Comparison of ENCODE assay signal across 29 cellular contexts in the genomic region with DNA sequence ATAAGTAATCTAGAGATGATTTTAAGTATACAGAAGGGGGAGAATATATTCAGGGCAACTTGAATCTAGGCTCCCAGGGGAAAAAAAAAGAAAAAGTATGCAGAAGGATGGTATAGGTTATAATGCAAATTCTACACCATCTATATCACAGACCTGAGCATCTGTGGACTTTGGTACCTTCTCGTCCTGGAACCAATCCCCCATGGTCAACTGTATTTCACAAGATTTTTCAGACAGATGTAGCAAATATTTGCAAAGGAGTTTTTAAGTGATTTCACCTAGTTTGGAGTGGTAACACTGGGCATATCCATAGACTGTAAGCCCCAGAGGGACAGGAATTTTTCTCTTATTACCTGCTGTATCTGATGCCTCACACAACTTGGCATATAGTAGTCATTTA. TPM values are rescaled to one million over a fixed set of nuclear protein-coding genes. Genes with fewer than 3 reads are reported as not detected.
DNase-seq lines count a peak whose midpoint lies in the region; ATAC-seq, FAIRE-seq and TF ChIP-seq lines count a peak whose summit lies in the region.
"Had no signal": no experiment of that assay in that cellular context is flagged by ENCODE, and none has a peak within 500 bp of the region (broad histone marks: within the 10 kb centered on the region; RNA-seq: fewer than 3 reads in every experiment).

No MANE protein-coding gene starts in this region.

- peak; percentile 47 for FAIRE-seq in HepG2 (lab: Jason Lieb, UNC)
- no peak for FAIRE-seq in pancreas (lab: Jason Lieb, UNC)
- FAIRE-seq: A204.1, A549, D721Med had no signal

- intact Hi-C loops in HepG2 (cut with micrococcal nuclease; ENCODE audit: unreplicated experiment) = no loop called here
- intact Hi-C loops in pancreas (cut with DNase I) = no loop called here

- no peak overlapping the region for H3K4me3 ChIP-seq in HepG2 (replicated peaks in 1 of 3; ENCODE audit: insufficient read depth in 1 of 3, low read depth in 2 of 3, low read length in 3 of 3)
- no peak overlapping the region for H3K4me3 ChIP-seq in pancreas
- H3K4me3 ChIP-seq: A549; BLaER1; BLaER1 treated with 17β-estradiol and CSF1 and Interleukin-3, amounts not matched to agents 10 nM and 100 nM had no signal

- TF ChIP-seq RAD21 in HepG2 (CRISPR knock-in tag; IDR thresholded peaks at IDR 0.05) = no peak

- CTCF ChIA-PET in HepG2 (lab: Yijun Ruan, JAX; ENCODE audit: low intra/inter-chr PET ratio, low total read pairs) = no interaction called here

- ATAC-seq in HepG2 = peak; percentile 68
- no peak for ATAC-seq in pancreas
- ATAC-seq: A549; CD8-positive, alpha-beta T cell had no signal

- TF ChIP-seq EP300 in HepG2 (IDR thresholded peaks at IDR 0.05; ENCODE audit: low read depth in 2 of 2, low read length in 2 of 2) = no peak
- no peak for TF ChIP-seq EP300 in HepG2 (CRISPR knock-in tag; IDR thresholded peaks at IDR 0.05; ENCODE audit: borderline replicate concordance)

- DNase-seq in HepG2 (ENCODE audit: low spot score) (peak; percentile 30), pancreas (no peak)
- DNase-seq: 8988T; ACHN; AML-193; BE2C; C1 segment of cervical spinal cord; Caco-2; Calu3; CD4-positive, alpha-beta memory T cell; CD4-positive, alpha-beta T cell; CD4-positive, CD25-positive, alpha-beta regulatory T cell; CD8-positive, alpha-beta memory T cell; CD8-positive, alpha-beta T cell; COR-L47; DMS 273 treated with DMSO at 0.1 percent for 48 hours; DMS153; DMS53; DMS79; DMS79 treated with DMSO at 0.1 percent for 48 hours; DND-41; EL had no signal

- no peak for TF ChIP-seq POLR2A in HepG2 (IDR thresholded peaks at IDR 0.05; ENCODE audit: insufficient read depth in 1 of 2, low read depth in 2 of 2, low read length in 2 of 2)

- H3K4me1 ChIP-seq in HepG2 (ENCODE audit: insufficient read depth, low read length) (peaks cover 12% of the 10 kb centered on the region), pancreas (no peaks in the 10 kb centered on the region)
- H3K4me1 ChIP-seq: A549, BE2C had no signal

- no peak overlapping the region for H3K9ac ChIP-seq in HepG2 (ENCODE audit: insufficient read depth, low read depth, low read length)
- H3K9ac ChIP-seq: BLaER1; BLaER1 treated with 17β-estradiol and CSF1 and Interleukin-3, amounts not matched to agents 10 nM and 100 nM had no signal

- H2AFZ ChIP-seq in HepG2 (ENCODE audit: low read length) = no peak overlapping the region

- BruUV-seq in HepG2 (replicated peaks; lab: Mats Ljungman, UMichigan) = no TSS peak

- no peaks in the 10 kb centered on the region for H3K9me3 ChIP-seq in HepG2 (ENCODE audit: low read length)
- no peaks in the 10 kb centered on the region for H3K9me3 ChIP-seq in pancreas
- H3K9me3 ChIP-seq: A549; BE2C; BLaER1; BLaER1 treated with 17β-estradiol and CSF1 and Interleukin-3, amounts not matched to agents 10 nM and 100 nM; Caco-2 had no signal

- POLR2A ChIA-PET in HepG2 (lab: Yijun Ruan, JAX) = no interaction called here

- in situ Hi-C loops in HepG2 (cut with HindIII; ENCODE audit: extremely low pct_ligation_motif_present, low pct_unique_long_range_greater_than_20kb) = no loop called here

- H3K79me2 ChIP-seq in HepG2 (ENCODE audit: insufficient read depth, low read length) = no peaks in the 10 kb centered on the region

- H3K27me3 ChIP-seq in HepG2 (ENCODE audit: control insufficient read depth in 1 of 2, insufficient read depth in 2 of 2, low read length in 2 of 2) = no peaks in the 10 kb centered on the region
- no peaks in the 10 kb centered on the region for H3K27me3 ChIP-seq in pancreas
- H3K27me3 ChIP-seq: BE2C, BLaER1 had no signal

- H3K27ac ChIP-seq in HepG2 (ENCODE audit: extremely low read length, insufficient read depth, low read length) (no peak overlapping the region), pancreas (no peak overlapping the region)
- H3K27ac ChIP-seq: 22Rv1; A549; BLaER1; BLaER1 treated with 17β-estradiol and CSF1 and Interleukin-3, amounts not matched to agents 10 nM and 100 nM; C4-2B had no signal

- no peaks in the 10 kb centered on the region for H4K20me1 ChIP-seq in HepG2 (ENCODE audit: insufficient read depth, low read length)
- H4K20me1 ChIP-seq: BLaER1; BLaER1 treated with 17β-estradiol and CSF1 and Interleukin-3, amounts not matched to agents 10 nM and 100 nM had no signal

- H3K36me3 ChIP-seq in HepG2 (replicated peaks in 1 of 2; ENCODE audit: control insufficient read depth in 1 of 2, insufficient read depth in 2 of 2, low read length in 2 of 2) (no peaks in the 10 kb centered on the region), pancreas (peaks cover 0 to 15% (median 0%) of the 10 kb centered on the region in 3 donors)
- H3K36me3 ChIP-seq: BE2C; BLaER1; BLaER1 treated with 17β-estradiol and CSF1 and Interleukin-3, amounts not matched to agents 10 nM and 100 nM had no signal

- 0% methylated on average over 1 of the region's 1 CpG for WGBS in HepG2 (ENCODE audit: low lambda C conversion rate)
- 80 to 81% methylated on average over 1 of the region's 1 CpG for WGBS in pancreas, 2 donors

- TF ChIP-seq CTCF in HepG2 (CRISPR knock-in tag; IDR thresholded peaks at IDR 0.05) = no peak
- no peak for TF ChIP-seq CTCF in pancreas (IDR thresholded peaks at IDR 0.05)

- H3K4me2 ChIP-seq in HepG2 (ENCODE audit: low read depth, low read length) = no peak overlapping the region
- H3K4me2 ChIP-seq: A549; BLaER1; BLaER1 treated with 17β-estradiol and CSF1 and Interleukin-3, amounts not matched to agents 10 nM and 100 nM had no signal

TF ChIP-seq in HepG2, 621 proteins besides CTCF, POLR2A, EP300 and RAD21 (continues in another document):
- TF ChIP-seq GATAD2A (CRISPR knock-in tag; IDR thresholded peaks at IDR 0.05) (0 out of 2 replicates have a peak, but pooled peaks have one; percentile 21), HNF4A (CRISPR knock-in tag; IDR thresholded peaks at IDR 0.05) (peak; percentile 54), ZNF644 (CRISPR knock-in tag; IDR thresholded peaks at IDR 0.05; ENCODE audit: low read depth) (0 out of 2 replicates have a peak, but pooled peaks have one; percentile 20), HNF4G (IDR thresholded peaks at IDR 0.05; ENCODE audit: borderline replicate concordance, low read depth, low read length) (peak; percentile 31; the same call in 1 of the 2 replicates), HNF4G (CRISPR knock-in tag; IDR thresholded peaks at IDR 0.05; ENCODE audit: borderline replicate concordance, low read depth) (no peak)
- TF ChIP-seq, protein P1, sequence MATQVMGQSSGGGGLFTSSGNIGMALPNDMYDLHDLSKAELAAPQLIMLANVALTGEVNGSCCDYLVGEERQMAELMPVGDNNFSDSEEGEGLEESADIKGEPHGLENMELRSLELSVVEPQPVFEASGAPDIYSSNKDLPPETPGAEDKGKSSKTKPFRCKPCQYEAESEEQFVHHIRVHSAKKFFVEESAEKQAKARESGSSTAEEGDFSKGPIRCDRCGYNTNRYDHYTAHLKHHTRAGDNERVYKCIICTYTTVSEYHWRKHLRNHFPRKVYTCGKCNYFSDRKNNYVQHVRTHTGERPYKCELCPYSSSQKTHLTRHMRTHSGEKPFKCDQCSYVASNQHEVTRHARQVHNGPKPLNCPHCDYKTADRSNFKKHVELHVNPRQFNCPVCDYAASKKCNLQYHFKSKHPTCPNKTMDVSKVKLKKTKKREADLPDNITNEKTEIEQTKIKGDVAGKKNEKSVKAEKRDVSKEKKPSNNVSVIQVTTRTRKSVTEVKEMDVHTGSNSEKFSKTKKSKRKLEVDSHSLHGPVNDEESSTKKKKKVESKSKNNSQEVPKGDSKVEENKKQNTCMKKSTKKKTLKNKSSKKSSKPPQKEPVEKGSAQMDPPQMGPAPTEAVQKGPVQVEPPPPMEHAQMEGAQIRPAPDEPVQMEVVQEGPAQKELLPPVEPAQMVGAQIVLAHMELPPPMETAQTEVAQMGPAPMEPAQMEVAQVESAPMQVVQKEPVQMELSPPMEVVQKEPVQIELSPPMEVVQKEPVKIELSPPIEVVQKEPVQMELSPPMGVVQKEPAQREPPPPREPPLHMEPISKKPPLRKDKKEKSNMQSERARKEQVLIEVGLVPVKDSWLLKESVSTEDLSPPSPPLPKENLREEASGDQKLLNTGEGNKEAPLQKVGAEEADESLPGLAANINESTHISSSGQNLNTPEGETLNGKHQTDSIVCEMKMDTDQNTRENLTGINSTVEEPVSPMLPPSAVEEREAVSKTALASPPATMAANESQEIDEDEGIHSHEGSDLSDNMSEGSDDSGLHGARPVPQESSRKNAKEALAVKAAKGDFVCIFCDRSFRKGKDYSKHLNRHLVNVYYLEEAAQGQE (IDR thresholded peaks at IDR 0.05; ENCODE audit: borderline replicate concordance in 1 of 2, low read depth in 1 of 2, low read length in 2 of 2) = no peak

RNA-seq across cellular contexts. Expression of a gene that starts 58.8 kb away (rescaled TPM):
- total RNA-seq in HepG2 (2016; rRNA removed; fragmentation: Illumina TruSeq; extraction: Trizol) (36.6 and 51.6 TPM in 2 replicates), pancreas (1 to 10 TPM; 3.3 to 9.4 (median 7.2) TPM)
- total RNA-seq in HepG2 (2016; cell fraction: cytosol; rRNA removed; fragmentation: Illumina TruSeq; extraction: Trizol; ENCODE audit: low read depth) = 3.3 and 5.6 TPM in 2 replicates
- 37.9 and 52.0 TPM in 2 replicates for total RNA-seq in HepG2 (2016; cell fraction: insoluble cytoplasmic fraction; rRNA removed; fragmentation: Illumina TruSeq; extraction: Trizol)
- total RNA-seq in HepG2 (2016; cell fraction: membrane; rRNA removed; fragmentation: Illumina TruSeq; extraction: Trizol) = 10.3 and 13.4 TPM in 2 replicates
- total RNA-seq in HepG2 (2016; cell fraction: nucleus; rRNA removed; fragmentation: Illumina TruSeq; extraction: Trizol) = 43.7 and 47.1 TPM in 2 replicates
- polyA plus RNA-seq in HepG2 (2011; rRNA removed) (7.6 and 7.8 TPM in 2 replicates), pancreas (1 to 10 TPM; 3.8 to 4.4 TPM)
- 2.6 and 4.6 TPM in 2 replicates for polyA plus RNA-seq in HepG2 (2011; cell fraction: cytosol; rRNA removed)
- 6.8 and 10.5 TPM in 2 replicates for polyA plus RNA-seq in HepG2 (2011; cell fraction: nucleus; rRNA removed)
- 11.7 and 12.3 TPM in 2 replicates for polyA plus RNA-seq in HepG2 (2012)
- 0.78 TPM in 2 replicates for polyA plus RNA-seq in HepG2 (2016; cell fraction: cytosol; fragmentation: Illumina TruSeq; extraction: Trizol; ENCODE audit: low read depth)
- polyA plus RNA-seq in HepG2 (2016; cell fraction: insoluble cytoplasmic fraction; fragmentation: Illumina TruSeq; extraction: Trizol; ENCODE audit: low read depth) = 24.0 and 26.8 TPM in 2 replicates
- 3.0 and 3.5 TPM in 2 replicates for polyA plus RNA-seq in HepG2 (2016; cell fraction: membrane; fragmentation: Illumina TruSeq; extraction: Trizol; ENCODE audit: low read depth)
- polyA plus RNA-seq in HepG2 (2016; cell fraction: nucleus; fragmentation: Illumina TruSeq; extraction: Trizol; ENCODE audit: insufficient read depth, low read depth) = 31.8 and 34.0 TPM in 2 replicates
- polyA minus RNA-seq in HepG2 (2011; rRNA and poly(A)+ RNA removed; ENCODE audit: low replicate concordance) = 7.5 and 18.8 TPM in 2 replicates
- 5.9 and 7.6 TPM in 2 replicates for polyA minus RNA-seq in HepG2 (2011; cell fraction: cytosol; rRNA and poly(A)+ RNA removed)
- polyA minus RNA-seq in HepG2 (2011; cell fraction: nucleus; rRNA and poly(A)+ RNA removed) = 42.9 and 44.5 TPM in 2 replicates
